ENCODE assay signal across 8 cellular contexts in the genomic region with DNA sequence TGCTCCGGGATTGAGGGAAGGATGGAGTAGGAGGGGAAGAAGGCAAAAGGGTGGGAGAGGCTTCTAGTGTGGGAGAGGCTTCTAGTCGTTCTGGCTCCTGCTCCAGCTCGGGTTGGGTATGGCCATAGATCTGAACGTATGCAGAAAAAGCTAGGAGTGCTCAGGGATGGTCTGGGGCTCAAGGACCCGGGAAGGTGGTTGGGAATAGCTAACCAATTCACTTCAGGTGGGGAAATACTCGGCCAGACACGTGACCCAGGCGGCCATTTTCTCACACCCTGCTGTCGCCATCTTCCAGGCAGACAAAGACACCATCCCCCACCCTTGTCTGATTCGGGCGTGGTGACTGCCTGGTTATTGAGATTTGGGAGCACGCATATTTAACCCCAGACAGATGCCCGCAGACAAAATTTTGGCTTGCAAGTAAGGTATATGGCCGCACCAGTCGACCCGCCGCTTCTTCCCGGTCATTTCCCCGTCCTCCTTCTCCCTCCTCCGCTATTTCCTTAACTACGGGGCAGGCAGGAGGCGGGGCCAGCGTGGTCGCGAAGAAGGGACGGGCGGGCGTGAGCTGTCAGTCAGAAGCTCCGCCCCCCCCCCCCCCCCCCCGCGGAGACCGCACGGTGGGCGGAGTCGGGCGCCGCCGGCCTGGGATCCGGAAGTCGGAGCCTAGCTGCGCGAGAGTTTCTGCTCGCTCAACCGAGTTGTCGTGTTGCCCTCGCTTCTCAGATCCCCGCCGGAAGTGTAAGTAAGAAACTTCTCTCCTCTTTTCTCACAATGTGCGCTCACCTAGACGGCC. TPM values are rescaled to one million over a fixed set of nuclear protein-coding genes. Genes with fewer than 3 reads are reported as not detected.
DNase-seq lines count a peak whose midpoint lies in the region; ATAC-seq, FAIRE-seq and TF ChIP-seq lines count a peak whose summit lies in the region.

A gene with protein sequence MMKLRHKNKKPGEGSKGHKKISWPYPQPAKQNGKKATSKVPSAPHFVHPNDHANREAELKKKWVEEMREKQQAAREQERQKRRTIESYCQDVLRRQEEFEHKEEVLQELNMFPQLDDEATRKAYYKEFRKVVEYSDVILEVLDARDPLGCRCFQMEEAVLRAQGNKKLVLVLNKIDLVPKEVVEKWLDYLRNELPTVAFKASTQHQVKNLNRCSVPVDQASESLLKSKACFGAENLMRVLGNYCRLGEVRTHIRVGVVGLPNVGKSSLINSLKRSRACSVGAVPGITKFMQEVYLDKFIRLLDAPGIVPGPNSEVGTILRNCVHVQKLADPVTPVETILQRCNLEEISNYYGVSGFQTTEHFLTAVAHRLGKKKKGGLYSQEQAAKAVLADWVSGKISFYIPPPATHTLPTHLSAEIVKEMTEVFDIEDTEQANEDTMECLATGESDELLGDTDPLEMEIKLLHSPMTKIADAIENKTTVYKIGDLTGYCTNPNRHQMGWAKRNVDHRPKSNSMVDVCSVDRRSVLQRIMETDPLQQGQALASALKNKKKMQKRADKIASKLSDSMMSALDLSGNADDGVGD (plus strand): TSS at position 661 of the 799 bp plus-strand sequence. CDS start 2,348 bp downstream, outside the sequence.

- peaks cover 3% of the 10 kb centered on the region for H3K9me3 ChIP-seq in T-helper 17 cell (ENCODE audit: control insufficient read depth, low read length, poor library complexity, severe bottlenecking)
- peaks cover 0 to 6% of the 10 kb centered on the region in 2 donors for H3K9me3 ChIP-seq in right atrium auricular region

- peak within 1 kb of the TSS; percentile 92 for H3K27ac Mint-ChIP-seq in T-helper 17 cell

- ATAC-seq in GM18499 (IDR thresholded peaks at IDR 0.05; ENCODE audit: insufficient read depth, unreplicated experiment) (peak; percentile 49), HG02938 (IDR thresholded peaks at IDR 0.05; ENCODE audit: unreplicated experiment) (peak; percentile 88), T-helper 17 cell (peak; percentile 88)

- H3K36me3 ChIP-seq in right atrium auricular region, result no peaks in the 10 kb centered on the region

- TF ChIP-seq CTCF in right atrium auricular region (IDR thresholded peaks at IDR 0.05), result no peak

- H3K27me3 Mint-ChIP-seq in T-helper 17 cell, result no peaks in the 10 kb centered on the region

- H3K4me1 ChIP-seq in right atrium auricular region, result peaks cover 0 to 17% of the 10 kb centered on the region in 2 donors

- no peak for FAIRE-seq in urothelium cell line (lab: Jason Lieb, UNC)

- H3K27ac ChIP-seq in angular gyrus (ENCODE audit: low read depth, low read length) (peak within 1 kb of the TSS; percentile 91), right atrium auricular region (peak within 1 kb of the TSS; percentile 78 to 84)

- peak within 1 kb of the TSS; percentile 91 for H3K4me3 Mint-ChIP-seq in T-helper 17 cell

- DNase-seq in NCI-H187 (lab: John Stamatoyannopoulos, UW) (peak; percentile 79 to 91), T-helper 17 cell (peak; percentile 54 to 74 (median 70)), right atrium auricular region (ENCODE audit: low spot score) (peak; percentile 86), pulmonary artery endothelial cell (ENCODE audit: low read depth, low spot score) (peak; percentile 37), urothelium cell line (ENCODE audit: low spot score) (peak; percentile 92)

- H3K27me3 ChIP-seq in right atrium auricular region, result no peaks in the 10 kb centered on the region

- H3K36me3 Mint-ChIP-seq in T-helper 17 cell (ENCODE audit: low read depth), result peaks cover 2% of the 10 kb centered on the region

- peak within 1 kb of the TSS; percentile 64 for H3K4me3 ChIP-seq in right atrium auricular region

- peaks cover 22% of the 10 kb centered on the region for H3K4me1 Mint-ChIP-seq in T-helper 17 cell

RNA-seq across cellular contexts. Expression of the gene that starts here (rescaled TPM):
- total RNA-seq in T-helper 17 cell, result 10 to 100 TPM; 35.9 to 38.2 TPM
- total RNA-seq in right atrium auricular region, result 10 to 100 TPM; 24.6 to 35.5 TPM
- total RNA-seq in pulmonary artery endothelial cell, result 32.8 and 44.4 TPM in 2 replicates

Comparison
In these comparisons a context has a peak if more than half of its experiments do, and no peak if none do; other contexts are left out.
1. Peak in every context shown above with its lines: DNase-seq, ATAC-seq, H3K4me3 ChIP-seq and H3K27ac ChIP-seq.
2. DNase-seq: peak in every context shown above with its lines; median percentile 92 in urothelium cell line; 86 in right atrium auricular region; 85 in NCI-H187; 70 in T-helper 17 cell; 37 in pulmonary artery endothelial cell.